ENCODE assay signal across 1 cellular context in genomic region chr15:72284781-72285180, GRCh38.
TF ChIP-seq lines count a peak whose summit lies in the region.

No MANE protein-coding gene starts in this region.

TF ChIP-seq in GM23338, 12 proteins besides CTCF, POLR2A, EP300 and RAD21 (continued from another document):
- TF ChIP-seq ZNF462 (CRISPR knock-in tag; IDR thresholded peaks at IDR 0.05) (no peak), POLR2AphosphoS5 (IDR thresholded peaks at IDR 0.05; ENCODE audit: low read depth) (no peak), EZH2 (IDR thresholded peaks at IDR 0.05; ENCODE audit: low read depth, unreplicated experiment) (no peak), ETS1 (IDR thresholded peaks at IDR 0.05) (no peak), ZNF114 (CRISPR knock-in tag; IDR thresholded peaks at IDR 0.05) (no peak), NANOG (IDR thresholded peaks at IDR 0.05; ENCODE audit: borderline replicate concordance) (no peak), JUNB (IDR thresholded peaks at IDR 0.05; ENCODE audit: unreplicated experiment) (no peak), EZH2phosphoT487 (IDR thresholded peaks at IDR 0.05; ENCODE audit: unreplicated experiment) (no peak)
TF ChIP-seq in GM23338: peak in this region for 0.
